Comparison of ENCODE assay signal across 29 cellular contexts in the genomic region with DNA sequence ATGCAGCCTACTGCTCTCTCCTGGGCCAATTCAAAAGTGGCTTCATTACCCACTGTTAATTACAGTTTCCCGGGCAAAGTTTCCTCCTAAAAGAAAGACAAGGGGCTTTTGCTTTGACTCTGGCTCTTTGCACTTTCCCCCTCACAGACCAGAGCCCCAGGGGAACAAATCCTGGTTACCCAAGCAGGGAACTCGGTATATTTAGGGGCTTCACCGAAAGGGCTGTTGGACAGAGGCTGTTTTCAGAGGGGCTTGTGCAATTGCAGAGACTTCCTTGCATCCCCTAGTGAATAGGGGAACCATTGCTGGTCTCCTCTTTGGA. TPM values are rescaled to one million over a fixed set of nuclear protein-coding genes. Genes with fewer than 3 reads are reported as not detected.
"Had no signal": no experiment of that assay in that cellular context is flagged by ENCODE, and none has a peak within 500 bp of the region (broad histone marks: within the 10 kb centered on the region; RNA-seq: fewer than 3 reads in every experiment).

No MANE protein-coding gene starts in this region.

- H3K4me3 ChIP-seq: colonic mucosa, lung, ovary, testis, tibial nerve, upper lobe of right lung, vagina had no signal

- DNase-seq: colonic mucosa; dermis blood vessel endothelial cell; effector CD4-positive, alpha-beta T cell; endodermal cell; erythroblast; foreskin melanocyte; hippocampal formation; left colon; left ventricle myocardium superior; mesendoderm; naive thymus-derived CD4-positive, alpha-beta T cell; nucleus accumbens; ovary; right cardiac atrium; stimulated activated CD4-positive, alpha-beta T cell treated with anti-CD3 and anti-CD28 coated beads, Interleukin-15, amount 100 ng/mL, for 24 hours; stimulated activated CD4-positive, alpha-beta T cell treated with anti-CD3 and anti-CD28 coated beads, Interleukin-1b, Interleukin-23, amount 100 ng/mL, for 48 hours; stimulated activated CD4-positive, alpha-beta T cell treated with anti-CD3 and anti-CD28 coated beads, Interleukin-4, amount 100 ng/mL, for 24 hours; testis; upper lobe of right lung had no signal

- H3K36me3 ChIP-seq: colonic mucosa, ovary, tibial nerve, upper lobe of right lung, vagina had no signal

- FAIRE-seq: endothelial cell of umbilical vein had no signal

- H3K27ac ChIP-seq: colonic mucosa, ovary, testis, upper lobe of right lung, vagina had no signal

- ATAC-seq: left colon; left ventricle myocardium superior; naive thymus-derived CD4-positive, alpha-beta T cell; stimulated activated memory B cell treated with anti-CD40 and anti-IgM and Interleukin-4, amounts not matched to agents 10 μg/mL and 1 μg/mL and 100 μg/mL, for 72 hours; upper lobe of right lung had no signal

- H3K27me3 ChIP-seq: colonic mucosa, ovary, testis, tibial nerve, upper lobe of right lung, vagina had no signal

- H3K9me3 ChIP-seq: colonic mucosa, ovary, testis, upper lobe of right lung, vagina had no signal

- H3K4me1 ChIP-seq: colonic mucosa, testis, upper lobe of right lung, vagina had no signal

RNA-seq across cellular contexts. Expression of gene CPA1, which starts 7.0 kb away (rescaled TPM):
- total RNA-seq: dermis blood vessel endothelial cell; endodermal cell; endothelial cell of umbilical vein; kidney epithelial cell; left ventricle myocardium superior; mononuclear cell; naive thymus-derived CD4-positive, alpha-beta T cell; upper lobe of right lung; vagina had no signal
- polyA plus RNA-seq: endothelial cell of umbilical vein; naive thymus-derived CD4-positive, alpha-beta T cell; neural cell had no signal

RNA-seq across cellular contexts. Expression of gene CPA5, which starts 42.7 kb away (rescaled TPM):
- total RNA-seq: colonic mucosa, dermis blood vessel endothelial cell, endodermal cell, endothelial cell of umbilical vein, kidney epithelial cell, left colon, left ventricle myocardium superior, lung, mononuclear cell, ovary, progenitor cell of endocrine pancreas, right cardiac atrium, subcutaneous adipose tissue, tibial nerve, upper lobe of right lung, vagina had no signal
- polyA plus RNA-seq: endothelial cell of umbilical vein, neural cell, ovary, right cardiac atrium had no signal
